11 cellular contexts compared by ENCODE assay signal in genomic region chr19:40687525-40688016, GRCh38. TPM values are rescaled to one million over a fixed set of nuclear protein-coding genes. Genes with fewer than 3 reads are reported as not detected.
A peak's percentile ranks its signal among the peaks of the same experiment; 100 is the strongest.
DNase-seq lines count a peak whose midpoint lies in the region; ATAC-seq lines count a peak whose summit lies in the region.
"Had no signal": no experiment of that assay in that cellular context is flagged by ENCODE, and none has a peak within 500 bp of the region (broad histone marks: within the 10 kb centered on the region; RNA-seq: fewer than 3 reads in every experiment).

No MANE protein-coding gene starts in this region.

- H3K36me3 ChIP-seq in duodenal mucosa (ENCODE audit: control insufficient read depth in 1 of 2, insufficient read depth in 2 of 2, low read length in 2 of 2) = peaks cover 10 to 21% of the 10 kb centered on the region in 2 donors
- H3K36me3 ChIP-seq in mucosa of rectum (ENCODE audit: control insufficient read depth in 2 of 2, insufficient read depth in 2 of 2, low read length in 2 of 2) = peaks cover 11 to 19% of the 10 kb centered on the region in 2 donors

- H3K9ac ChIP-seq in duodenal mucosa (ENCODE audit: low read depth in 1 of 2, low read length in 2 of 2) = peak overlapping the region in 1 of 2 donors; percentile 9
- H3K9ac ChIP-seq in mucosa of rectum (ENCODE audit: low read depth in 1 of 2, low read length in 2 of 2) = peak overlapping the region; percentile 1 to 9
- H3K9ac ChIP-seq: BLaER1 had no signal

- H3K9me3 ChIP-seq in duodenal mucosa (ENCODE audit: control insufficient read depth in 1 of 2, low read length in 2 of 2) = no peaks in the 10 kb centered on the region
- no peaks in the 10 kb centered on the region for H3K9me3 ChIP-seq in mucosa of rectum (ENCODE audit: control insufficient read depth in 2 of 2, low read length in 2 of 2)
- H3K9me3 ChIP-seq: BLaER1 had no signal

- H3K4me1 ChIP-seq in duodenal mucosa (ENCODE audit: control insufficient read depth in 1 of 2, insufficient read depth in 2 of 2, low read length in 2 of 2) (peaks cover 0 to 31% of the 10 kb centered on the region in 2 donors), mucosa of rectum (ENCODE audit: control insufficient read depth in 2 of 2, insufficient read depth in 2 of 2, low read length in 2 of 2) (peaks cover 20 to 37% of the 10 kb centered on the region in 2 donors)

- DNase-seq in Right ventricle myocardium inferior (ENCODE audit: missing footprints) (peak; percentile 92), cardiac septum (ENCODE audit: low spot score) (no peak), NCI-H1694 treated with DMSO at 0.1 percent for 48 hours (lab: John Stamatoyannopoulos, UW) (no peak), HK-2 (ENCODE audit: unreplicated experiment) (no peak), activated gamma-delta T cell (lab: John Stamatoyannopoulos, UW) (no peak)
- DNase-seq: central memory CD4-positive, alpha-beta T cell; WERI-Rb-1 had no signal

- peak; percentile 59 for ATAC-seq in Right ventricle myocardium inferior
- ATAC-seq in GM18868 (IDR thresholded peaks at IDR 0.05; ENCODE audit: unreplicated experiment) = no peak

- peak overlapping the region; percentile 14 to 40 for H3K4me3 ChIP-seq in duodenal mucosa (ENCODE audit: low read depth in 1 of 2, low read length in 2 of 2)
- H3K4me3 ChIP-seq in mucosa of rectum (ENCODE audit: low read length in 2 of 2) = peak overlapping the region in 1 of 2 donors; percentile 74
- H3K4me3 ChIP-seq: BLaER1 had no signal

- intact Hi-C loops in Right ventricle myocardium inferior (cut with DNase I) = no loop called here
- intact Hi-C loops in cardiac septum (cut with DNase I) = no loop called here

- H3K27ac ChIP-seq in duodenal mucosa (ENCODE audit: low read depth, low read length) (peak overlapping the region; percentile 2), mucosa of rectum (ENCODE audit: low read depth in 2 of 2, low read length in 2 of 2) (peak overlapping the region; percentile 56 to 61)
- H3K27ac ChIP-seq: BLaER1, WERI-Rb-1 had no signal

- H3K27me3 ChIP-seq in duodenal mucosa (ENCODE audit: control insufficient read depth in 1 of 2, insufficient read depth in 2 of 2, low read length in 2 of 2) = no peaks in the 10 kb centered on the region
- H3K27me3 ChIP-seq in mucosa of rectum (ENCODE audit: control insufficient read depth in 2 of 2, insufficient read depth in 2 of 2, low read length in 2 of 2) = no peaks in the 10 kb centered on the region
- H3K27me3 ChIP-seq: BLaER1 had no signal

RNA-seq across cellular contexts. Expression of gene NUMBL, which starts 2.9 kb away (rescaled TPM):
- total RNA-seq in Right ventricle myocardium inferior (16.8 TPM), cardiac septum (20.7 TPM)

RNA-seq across cellular contexts. Expression of gene COQ8B, which starts 29.1 kb away (rescaled TPM):
- total RNA-seq in Right ventricle myocardium inferior (37.4 TPM), cardiac septum (18.1 TPM)

RNA-seq across cellular contexts. Expression of gene ITPKC, which starts 29.3 kb away (rescaled TPM):
- total RNA-seq in Right ventricle myocardium inferior = 12.6 TPM
- 10.0 TPM for total RNA-seq in cardiac septum
